ENCODE assay signal across 1 cellular context in genomic region chr11:3854660-3854976, GRCh38.
TF ChIP-seq lines count a peak whose summit lies in the region.

No MANE protein-coding gene starts in this region.

TF ChIP-seq in GM12878, 131 proteins besides CTCF, POLR2A, EP300 and RAD21:
- TF ChIP-seq CHD1 (IDR thresholded peaks at IDR 0.05; ENCODE audit: low read depth, low read length) (0 out of 2 replicates have a peak, but pooled peaks have one; percentile 68), RAD51 (IDR thresholded peaks at IDR 0.05) (peak; percentile 16; the same call in 1 of the 2 replicates), PKNOX1 (IDR thresholded peaks at IDR 0.05) (no peak), PML (IDR thresholded peaks at IDR 0.05; ENCODE audit: low read length) (peak; percentile 50; the same call in 1 of the 2 replicates), CHD2 (IDR thresholded peaks at IDR 0.05; ENCODE audit: borderline replicate concordance, low read depth, low read length) (no peak), CEBPB (IDR thresholded peaks at IDR 0.05; ENCODE audit: borderline replicate concordance in 1 of 2, low read depth in 2 of 2, low read length in 2 of 2) (no peak), PBX3 (IDR thresholded peaks at IDR 0.05; ENCODE audit: insufficient replicate concordance, low read depth, low read length) (no peak), FOXK2 (IDR thresholded peaks at IDR 0.05) (peak; percentile 88), USF1 (IDR thresholded peaks at IDR 0.05; ENCODE audit: borderline replicate concordance, extremely low read length, insufficient read depth, low read depth, low read length) (no peak), ZBTB4 (CRISPR knock-in tag; IDR thresholded peaks at IDR 0.05) (no peak), TCF12 (IDR thresholded peaks at IDR 0.05; ENCODE audit: low read depth, low read length) (no peak), NRF1 (conservative IDR thresholded peaks at IDR 0.05; ENCODE audit: low read depth, low read length) (no peak), ASH2L (IDR thresholded peaks at IDR 0.05; ENCODE audit: borderline replicate concordance, low read depth) (0 out of 2 replicates have a peak, but pooled peaks have one; percentile 2), HDGF (IDR thresholded peaks at IDR 0.05) (peak; percentile 86; the same call in 1 of the 2 replicates), SMARCA5 (IDR thresholded peaks at IDR 0.05) (peak; percentile 22; the same call in 1 of the 2 replicates), BCLAF1 (IDR thresholded peaks at IDR 0.05) (peak; percentile 72; the same call in 1 of the 2 replicates), JUND (IDR thresholded peaks at IDR 0.05; ENCODE audit: low read depth, low read length) (0 out of 2 replicates have a peak, but pooled peaks have one; percentile 41), SP1 (IDR thresholded peaks at IDR 0.05; ENCODE audit: low read depth, low read length) (peak; percentile 3), SIN3A (IDR thresholded peaks at IDR 0.05; ENCODE audit: low read depth, low read length) (no peak), ZNF687 (IDR thresholded peaks at IDR 0.05) (peak; percentile 44; the same call in 1 of the 2 replicates), POLR2AphosphoS5 (IDR thresholded peaks at IDR 0.05; ENCODE audit: low read length) (peak; percentile 46), ATF7 (IDR thresholded peaks at IDR 0.05; ENCODE audit: low read depth) (peak; percentile 92), NBN (IDR thresholded peaks at IDR 0.05) (0 out of 2 replicates have a peak, but pooled peaks have one; percentile 67), BHLHE40 (IDR thresholded peaks at IDR 0.05; ENCODE audit: borderline replicate concordance in 1 of 2, low read depth in 2 of 2, low read length in 1 of 2) (no peak), CEBPZ (IDR thresholded peaks at IDR 0.05; ENCODE audit: low read depth, low read length) (no peak), TCF7 (IDR thresholded peaks at IDR 0.05; ENCODE audit: borderline replicate concordance) (no peak), NFXL1 (IDR thresholded peaks at IDR 0.05; ENCODE audit: borderline replicate concordance) (no peak), PAX5 (IDR thresholded peaks at IDR 0.05; ENCODE audit: borderline replicate concordance, low read depth, low read length) (no peak), RELA (IDR thresholded peaks at IDR 0.05; ENCODE audit: borderline replicate concordance, partially characterized antibody) (no peak), EGR1 (IDR thresholded peaks at IDR 0.05; ENCODE audit: borderline replicate concordance in 1 of 2, low read depth in 2 of 2, low read length in 2 of 2) (no peak), SMAD5 (IDR thresholded peaks at IDR 0.05; ENCODE audit: low read depth) (0 out of 2 replicates have a peak, but pooled peaks have one; percentile 16), MYB (IDR thresholded peaks at IDR 0.05; ENCODE audit: borderline replicate concordance, low read depth, low read length) (no peak)
